Comparison of ENCODE assay signal across 18 cellular contexts in the genomic region with DNA sequence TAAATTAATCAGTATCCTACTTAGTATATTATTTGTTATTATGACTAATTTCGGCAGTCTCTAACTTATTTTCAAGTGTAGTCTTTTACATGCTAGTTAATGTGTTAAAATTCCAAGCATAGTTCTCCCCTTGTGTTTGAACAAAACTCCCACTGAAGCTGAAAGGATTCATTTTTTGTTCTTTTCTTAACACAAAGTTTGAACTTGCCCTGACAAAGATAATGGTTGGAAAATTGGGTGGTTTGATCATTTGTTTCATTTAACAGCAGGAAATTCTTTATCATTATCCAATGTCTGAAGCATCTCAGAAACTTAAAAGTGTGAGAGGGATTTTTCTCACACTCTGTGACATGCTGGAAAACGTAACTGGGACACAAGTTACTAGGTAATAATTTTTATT. TPM values are rescaled to one million over a fixed set of nuclear protein-coding genes. Genes with fewer than 3 reads are reported as not detected.
DNase-seq lines count a peak whose midpoint lies in the region; ATAC-seq and TF ChIP-seq lines count a peak whose summit lies in the region.
"Had no signal": no experiment of that assay in that cellular context is flagged by ENCODE, and none has a peak within 500 bp of the region (broad histone marks: within the 10 kb centered on the region; RNA-seq: fewer than 3 reads in every experiment).

No MANE protein-coding gene starts in this region.

- H3K4ac ChIP-seq in H9 (ENCODE audit: low read depth, low read length) (no peak overlapping the region), mesenchymal stem cell (ENCODE audit: low read depth in 1 of 2, low read length in 2 of 2) (no peak overlapping the region)

- in situ Hi-C loops in astrocyte of the spinal cord (cut with HindIII; ENCODE audit: low sequenced_read_pairs) = no loop called here

- no peaks in the 10 kb centered on the region for H3K27me3 Mint-ChIP-seq in H9 (ENCODE audit: low read depth)
- H3K27me3 Mint-ChIP-seq: CD4-positive, CD25-positive, alpha-beta regulatory T cell had no signal

- H2BK15ac ChIP-seq in H9 (ENCODE audit: low read depth, low read length) (no peak overlapping the region), mesenchymal stem cell (ENCODE audit: low read depth, poor library complexity, severe bottlenecking) (no peak overlapping the region)

- DNase-seq in H9 (no peak), astrocyte of the spinal cord (ENCODE audit: low read depth, low spot score) (peak; percentile 10), mesenchymal stem cell (no peak), renal cortical epithelial cell (ENCODE audit: low read depth) (peak; percentile 23), COR-L47 (lab: John Stamatoyannopoulos, UW) (no peak), NCI-H2227 (lab: John Stamatoyannopoulos, UW; ENCODE audit: unreplicated experiment) (no peak)
- DNase-seq: BE2C; Caco-2; CD4-positive, CD25-positive, alpha-beta regulatory T cell; GF-D8; NCI-H1417 treated with DMSO at 0.1 percent for 48 hours; NCI-H2029; NCI-H526; PC-9; SIG-M5 had no signal

- H3K4me1 ChIP-seq in H9 (ENCODE audit: insufficient read depth, low read length) (no peaks in the 10 kb centered on the region; the same call in 1 of the 2 replicates), mesenchymal stem cell (ENCODE audit: control insufficient read depth, insufficient read depth, low read depth, low read length) (no peaks in the 10 kb centered on the region)
- H3K4me1 ChIP-seq: BE2C had no signal

- H2AFZ ChIP-seq in H9 (ENCODE audit: low read length) = no peak overlapping the region
- H2AFZ ChIP-seq in mesenchymal stem cell (ENCODE audit: low read depth, low read length) = no peak overlapping the region
- H2AFZ ChIP-seq: PC-9 had no signal

- H3T11ph ChIP-seq in H9 (ENCODE audit: low read length) = no peak overlapping the region

- H3K27ac ChIP-seq in H9 (ENCODE audit: insufficient read length, low read depth, low read length) (no peak overlapping the region), mesenchymal stem cell (ENCODE audit: low read length, poor library complexity, severe bottlenecking) (peak overlapping the region; percentile 49)
- H3K27ac ChIP-seq: KMS-11, PC-9, RWPE1 had no signal

- H3K4me1 Mint-ChIP-seq in H9 = peaks cover 29 to 35% of the 10 kb centered on the region in 2 experiments
- H3K4me1 Mint-ChIP-seq: CD4-positive, CD25-positive, alpha-beta regulatory T cell had no signal

- H3K36me3 ChIP-seq in mesenchymal stem cell (ENCODE audit: control insufficient read depth in 1 of 2, insufficient read depth in 2 of 2, low read depth in 1 of 2, low read length in 2 of 2) = no peaks in the 10 kb centered on the region
- H3K36me3 ChIP-seq: BE2C had no signal

- H2BK120ac ChIP-seq in H9 (ENCODE audit: low read depth, low read length, poor library complexity, severe bottlenecking) (no peak overlapping the region), mesenchymal stem cell (ENCODE audit: low read depth, low read length) (no peak overlapping the region)

- no peak overlapping the region for H3K56ac ChIP-seq in H9 (ENCODE audit: insufficient read length, low read depth, low read length)

- H4K91ac ChIP-seq in H9 (ENCODE audit: insufficient read length, low read depth, low read length) (no peak overlapping the region), mesenchymal stem cell (ENCODE audit: low read length) (no peak overlapping the region)

- peaks cover 0 to 1% (median 0%) of the 10 kb centered on the region in 3 experiments; a peak in 2 of 7 replicates for H3K36me3 Mint-ChIP-seq in H9 (ENCODE audit: insufficient read depth in 1 of 3, low read depth in 3 of 3)
- H3K36me3 Mint-ChIP-seq: CD4-positive, CD25-positive, alpha-beta regulatory T cell had no signal

- H2BK5ac ChIP-seq in H9 (ENCODE audit: insufficient read length, low read length) (no peak overlapping the region), mesenchymal stem cell (ENCODE audit: low read depth, low read length, poor library complexity, severe bottlenecking) (no peak overlapping the region)

- no peak overlapping the region for H4K8ac ChIP-seq in H9 (replicated peaks; ENCODE audit: insufficient read length, low read depth, low read length)
- H4K8ac ChIP-seq in mesenchymal stem cell (ENCODE audit: low read length) = no peak overlapping the region

- H3K4me2 ChIP-seq in H9 (ENCODE audit: insufficient read depth, insufficient read length, low read length) = no peak overlapping the region
- no peak overlapping the region for H3K4me2 ChIP-seq in mesenchymal stem cell (ENCODE audit: low read length, poor library complexity, severe bottlenecking)
- H3K4me2 ChIP-seq: KMS-11, PC-9 had no signal

- H3K79me1 ChIP-seq in H9 (ENCODE audit: insufficient read depth, low read depth, low read length, poor library complexity, severe bottlenecking) (no peaks in the 10 kb centered on the region), mesenchymal stem cell (replicated peaks; ENCODE audit: low read length, poor library complexity, severe bottlenecking) (peaks cover 4% of the 10 kb centered on the region)

- no peaks in the 10 kb centered on the region; a peak in 1 of 5 replicates for H3K9me3 Mint-ChIP-seq in H9

- H3K23ac ChIP-seq in H9 (ENCODE audit: insufficient read length, low read depth, low read length) (no peak overlapping the region), mesenchymal stem cell (ENCODE audit: low read length in 2 of 2) (no peak overlapping the region)

- no peak overlapping the region for H3K4me3 ChIP-seq in astrocyte of the spinal cord (ENCODE audit: low read depth, low read length)
- no peak overlapping the region for H3K4me3 ChIP-seq in mesenchymal stem cell (ENCODE audit: insufficient read depth in 1 of 2, low read depth in 1 of 2, low read length in 2 of 2)
- H3K4me3 ChIP-seq: PC-9 had no signal

- H4K20me1 ChIP-seq in H9 (ENCODE audit: control insufficient read depth, insufficient read depth, insufficient read length) = no peaks in the 10 kb centered on the region

- H3K27me3 ChIP-seq in H9 (ENCODE audit: insufficient read depth, low read length) (no peaks in the 10 kb centered on the region), mesenchymal stem cell (ENCODE audit: control insufficient read depth in 1 of 2, insufficient read depth in 1 of 2, low read length in 2 of 2) (no peaks in the 10 kb centered on the region)
- H3K27me3 ChIP-seq: BE2C had no signal

- H3K18ac ChIP-seq in H9 (ENCODE audit: insufficient read length, low read depth, low read length) = no peak overlapping the region
- H3K18ac ChIP-seq in mesenchymal stem cell (ENCODE audit: low read depth in 1 of 2, low read length in 2 of 2) = no peak overlapping the region

- H2BK12ac ChIP-seq in H9 (ENCODE audit: insufficient read length, low read depth, low read length) = no peak overlapping the region
- no peak overlapping the region for H2BK12ac ChIP-seq in mesenchymal stem cell (ENCODE audit: low read length in 2 of 2)

- WGBS in H9 (ENCODE audit: extremely low coverage, insufficient read length, low lambda C conversion rate) = no CpG with 5 or more reads among the region's 2 CpGs
- WGBS in mesenchymal stem cell = no CpG with 5 or more reads among the region's 2 CpGs

- H4K5ac ChIP-seq in H9 (ENCODE audit: insufficient read length, low read depth, low read length) = no peak overlapping the region

- H3K9ac ChIP-seq in H9 (ENCODE audit: extremely low read depth, insufficient read length, low read length) (no peak overlapping the region), mesenchymal stem cell (ENCODE audit: low read length) (no peak overlapping the region)
- H3K9ac ChIP-seq: KMS-11 had no signal

- no peak for ATAC-seq in HG02759 (IDR thresholded peaks at IDR 0.05; ENCODE audit: unreplicated experiment)

- no peak overlapping the region for H2BK20ac ChIP-seq in H9 (ENCODE audit: low read depth, low read length, poor library complexity, severe bottlenecking)

- no peak overlapping the region for H2AK5ac ChIP-seq in H9 (ENCODE audit: insufficient read length, low read length)
- H2AK5ac ChIP-seq in mesenchymal stem cell (ENCODE audit: low read length, severe bottlenecking) = no peak overlapping the region

- H3K27ac Mint-ChIP-seq in H9 = peak overlapping the region; percentile 45 to 87 (median 72); a peak in 4 of 7 replicates
- H3K27ac Mint-ChIP-seq: CD4-positive, CD25-positive, alpha-beta regulatory T cell had no signal

- no peaks in the 10 kb centered on the region for H3K23me2 ChIP-seq in H9 (ENCODE audit: insufficient read length, low read depth, low read length, poor library complexity, severe bottlenecking)

- no peak overlapping the region for H3K4me3 Mint-ChIP-seq in H9
- H3K4me3 Mint-ChIP-seq: CD4-positive, CD25-positive, alpha-beta regulatory T cell had no signal

- H3K14ac ChIP-seq in H9 (ENCODE audit: insufficient read depth, low read length) (no peak overlapping the region), mesenchymal stem cell (ENCODE audit: low read length in 2 of 2) (no peak overlapping the region)

- no peaks in the 10 kb centered on the region for H3K79me2 ChIP-seq in H9 (ENCODE audit: insufficient read depth, low read length)

- TF ChIP-seq CTCF in H9 (conservative IDR thresholded peaks at IDR 0.05) (no peak), astrocyte of the spinal cord (IDR thresholded peaks at IDR 0.05; ENCODE audit: low read depth, low read length) (no peak)

- no peaks in the 10 kb centered on the region for H3K9me3 ChIP-seq in H9 (ENCODE audit: control insufficient read depth, low read depth, low read length)
- H3K9me3 ChIP-seq in mesenchymal stem cell (ENCODE audit: control insufficient read depth, low read length) = no peaks in the 10 kb centered on the region
- H3K9me3 ChIP-seq: BE2C, Caco-2 had no signal

RNA-seq across cellular contexts. Expression of gene INTU, which starts 36.0 kb away (rescaled TPM):
- total RNA-seq in H9 (2021) = 10.7 and 11.4 TPM in 2 replicates
- 1.8 TPM for polyA plus RNA-seq in mesenchymal stem cell (2013, experiment 1 of 2)
- polyA plus RNA-seq in mesenchymal stem cell (2013, experiment 2 of 2) = 1.5 TPM
- 4.2 and 12.0 TPM in 2 replicates for total RNA-seq in renal cortical epithelial cell
- polyA plus RNA-seq: CD4-positive, CD25-positive, alpha-beta regulatory T cell had no signal

Comparison
In these comparisons a context has a peak if more than half of its experiments do, and no peak if none do; other contexts are left out.
1. DNase-seq: peak in astrocyte of the spinal cord (single experiment) and renal cortical epithelial cell (single experiment); none in H9 (single experiment), mesenchymal stem cell (single experiment), COR-L47 (single experiment) and NCI-H2227 (single experiment).